8 cellular contexts compared by ENCODE assay signal in genomic region chr2:86622878-86623548, GRCh38. TPM values are rescaled to one million over a fixed set of nuclear protein-coding genes. Genes with fewer than 3 reads are reported as not detected.
A peak's percentile ranks its signal among the peaks of the same experiment; 100 is the strongest.
DNase-seq lines count a peak whose midpoint lies in the region; ATAC-seq and TF ChIP-seq lines count a peak whose summit lies in the region.

No MANE protein-coding gene starts in this region.

- H3K36me3 ChIP-seq in SU-DHL-6 (ENCODE audit: low read length), result 0 out of 2 replicates have a peak, but pooled peaks cover 2% of the 10 kb centered on the region
- peaks cover 0 to 15% (median 4%) of the 10 kb centered on the region in 4 donors for H3K36me3 ChIP-seq in sigmoid colon

- peak; percentile 58 for DNase-seq in CD1c-positive myeloid dendritic cell (ENCODE audit: extremely low spot score)
- peak; percentile 12 for DNase-seq in amniotic stem cell (lab: John Stamatoyannopoulos, UW)
- peak in 39 of 51 donors; percentile 16 to 74 (median 53) for DNase-seq in hypothalamus (lab: John Stamatoyannopoulos, UW)
- peak; percentile 74 for DNase-seq in sigmoid colon
- DNase-seq in EL, result no peak

- peaks cover 16% of the 10 kb centered on the region for H3K79me2 ChIP-seq in SU-DHL-6 (ENCODE audit: insufficient read depth, low read length)

- no peak for TF ChIP-seq EP300 in sigmoid colon (IDR thresholded peaks at IDR 0.05)

- no peak for TF ChIP-seq CTCF in SU-DHL-6 (IDR thresholded peaks at IDR 0.05; ENCODE audit: insufficient read depth, low read length, poor library complexity, severe bottlenecking)
- no peak for TF ChIP-seq CTCF in sigmoid colon (IDR thresholded peaks at IDR 0.05)

- H3K4me1 ChIP-seq in sigmoid colon, result peaks cover 0 to 40% (median 31%) of the 10 kb centered on the region in 4 donors

- intact Hi-C loops in sigmoid colon (cut with DNase I), result loop anchor here (1.0 to 10.0 kb wide), 4 partner anchors 52 to 428 kb away; partner anchors contain the start of genes CHMP3, IMMT, KDM3A and MRPL35

- H2AFZ ChIP-seq in SU-DHL-6 (ENCODE audit: low read depth, low read length, severe bottlenecking), result peak overlapping the region; percentile 81

- H3K9ac ChIP-seq in SU-DHL-6 (ENCODE audit: low read length), result peak overlapping the region; percentile 90

- TF ChIP-seq POLR2A in sigmoid colon (IDR thresholded peaks at IDR 0.05), result no peak

- H3K27ac ChIP-seq in SU-DHL-6 (ENCODE audit: low read depth, low read length) (peak overlapping the region; percentile 83), sigmoid colon (peak overlapping the region; percentile 95 to 97 (median 96))

- H3K4me3 ChIP-seq in SU-DHL-6 (ENCODE audit: insufficient read depth, low read length, poor library complexity, severe bottlenecking), result peak overlapping the region; percentile 58
- peak overlapping the region; percentile 84 to 88 (median 86) for H3K4me3 ChIP-seq in sigmoid colon

- H3K4me2 ChIP-seq in SU-DHL-6 (ENCODE audit: low read depth, low read length, poor library complexity, severe bottlenecking), result peak overlapping the region; percentile 89

- WGBS in sigmoid colon, 2 donors, result 1% methylated on average over 83 of the region's 83 CpGs

- H3K9me2 ChIP-seq in SU-DHL-6 (replicated peaks; ENCODE audit: insufficient read depth, low read length), result no peaks in the 10 kb centered on the region

- peak; percentile 45 for ATAC-seq in GM19372 (IDR thresholded peaks at IDR 0.05; ENCODE audit: low read depth, unreplicated experiment)
- ATAC-seq in HG03439 (IDR thresholded peaks at IDR 0.05; ENCODE audit: unreplicated experiment), result peak; percentile 50

- H4K20me1 ChIP-seq in SU-DHL-6 (ENCODE audit: low read depth, low read length), result no peaks in the 10 kb centered on the region

- H3K9me3 ChIP-seq in SU-DHL-6 (ENCODE audit: insufficient read depth, low read length), result no peaks in the 10 kb centered on the region
- no peaks in the 10 kb centered on the region for H3K9me3 ChIP-seq in sigmoid colon

- H3K27me3 ChIP-seq in SU-DHL-6 (ENCODE audit: low read length) (no peaks in the 10 kb centered on the region), sigmoid colon (no peaks in the 10 kb centered on the region)

- peaks cover 7% of the 10 kb centered on the region; the same call in 1 of the 2 replicates for H3F3A ChIP-seq in SU-DHL-6 (ENCODE audit: insufficient read depth)

RNA-seq across cellular contexts. Expression of gene RNF103, which starts 0.7 kb away (rescaled TPM):
- 10 to 100 TPM; 36.6 to 45.6 (median 41.0) TPM for total RNA-seq in sigmoid colon
- 10 to 100 TPM; 11.1 to 30.3 (median 12.6) TPM for polyA plus RNA-seq in sigmoid colon

RNA-seq across cellular contexts. Expression of gene CHMP3, which starts 59.8 kb away (rescaled TPM):
- 100 to 1,000 TPM; 101 to 154 (median 138) TPM for total RNA-seq in sigmoid colon
- polyA plus RNA-seq in sigmoid colon, result 100 to 1,000 TPM; 114 to 176 (median 156) TPM
